20 cellular contexts compared by ENCODE assay signal in the genomic region with DNA sequence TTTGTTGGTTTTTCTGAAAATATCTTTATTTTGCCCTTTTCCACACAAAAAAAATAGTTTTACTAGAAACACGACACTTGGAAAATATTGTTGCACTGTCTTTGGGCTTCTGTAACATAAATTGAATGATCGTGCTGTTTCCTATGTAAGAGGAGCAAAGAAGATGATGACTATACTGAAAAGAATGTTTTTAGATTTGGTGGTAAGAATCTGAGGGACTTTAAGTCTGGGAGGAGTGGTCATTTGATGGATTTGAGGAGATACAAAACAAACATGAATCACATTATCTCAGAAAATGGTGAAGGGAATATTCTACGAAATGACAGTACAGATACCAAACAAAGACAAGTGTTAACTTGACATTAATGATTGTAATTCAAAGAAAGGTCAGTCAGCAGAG.
"Had no signal": no experiment of that assay in that cellular context is flagged by ENCODE, and none has a peak within 500 bp of the region (broad histone marks: within the 10 kb centered on the region; RNA-seq: fewer than 3 reads in every experiment).

No MANE protein-coding gene starts in this region.

- H3K27me3 Mint-ChIP-seq: activated naive CD8-positive, alpha-beta T cell treated with anti-CD3 and anti-CD28 coated beads, Interleukin-2, amount 50 U/mL, for 24 hours; activated T-helper 17 cell treated with anti-CD3 and anti-CD28 coated beads, Interleukin-2, amount 50 U/mL, for 72 hours had no signal

- H3K36me3 ChIP-seq: gastroesophageal sphincter, heart right ventricle, ovary, transverse colon, vagina had no signal

- H3K4me3 Mint-ChIP-seq: activated naive CD4-positive, alpha-beta T cell treated with anti-CD3 and anti-CD28 coated beads for 36 hours; activated naive CD8-positive, alpha-beta T cell treated with anti-CD3 and anti-CD28 coated beads, Interleukin-2, amount 50 U/mL, for 24 hours; activated T-helper 17 cell treated with anti-CD3 and anti-CD28 coated beads, Interleukin-2, amount 50 U/mL, for 72 hours had no signal

- ATAC-seq: activated naive CD8-positive, alpha-beta T cell treated with anti-CD3 and anti-CD28 coated beads, Interleukin-2, amount 50 U/mL, for 24 hours; activated T-helper 17 cell treated with anti-CD3 and anti-CD28 coated beads, Interleukin-2, amount 50 U/mL, for 72 hours; gastroesophageal sphincter; heart right ventricle; left colon; sciatic nerve; stimulated activated naive CD8-positive, alpha-beta T cell treated with anti-CD3 and anti-CD28 coated beads, Interleukin-15, Interleukin-2, amounts not matched to agents 100 U/mL and 50 U/mL, for 24 hours had no signal

- H3K27ac ChIP-seq: gastroesophageal sphincter, heart right ventricle, ovary, transverse colon, vagina had no signal

- H3K9me3 ChIP-seq: gastroesophageal sphincter, ovary, transverse colon, vagina had no signal

- H3K4me3 ChIP-seq: gastroesophageal sphincter, heart right ventricle, lung, ovary, transverse colon, vagina had no signal

- H3K27me3 ChIP-seq: gastroesophageal sphincter, heart right ventricle, ovary, transverse colon, vagina had no signal

- H3K27ac Mint-ChIP-seq: activated naive CD4-positive, alpha-beta T cell treated with anti-CD3 and anti-CD28 coated beads for 36 hours; activated naive CD8-positive, alpha-beta T cell treated with anti-CD3 and anti-CD28 coated beads, Interleukin-2, amount 50 U/mL, for 24 hours; activated T-helper 17 cell treated with anti-CD3 and anti-CD28 coated beads, Interleukin-2, amount 50 U/mL, for 72 hours had no signal

- H3K4me1 ChIP-seq: gastroesophageal sphincter, heart right ventricle, transverse colon, vagina had no signal

- DNase-seq: activated CD4-positive, CD25-positive, alpha-beta regulatory T cell treated with anti-CD3 and anti-CD28 coated beads, Interleukin-2, amount 50 U/mL, for 72 hours; activated naive CD4-positive, alpha-beta T cell treated with anti-CD3 and anti-CD28 coated beads for 36 hours; activated naive CD8-positive, alpha-beta T cell treated with anti-CD3 and anti-CD28 coated beads, Interleukin-2, amount 50 U/mL, for 24 hours; activated T-cell treated with anti-CD3 and anti-CD28 coated beads for 4 hours; central memory CD4-positive, alpha-beta T cell; cortex of kidney; effector CD8-positive, alpha-beta T cell; heart right ventricle; left colon; midbrain; ovary; stimulated activated CD4-positive, alpha-beta T cell treated with anti-CD3 and anti-CD28 coated beads, Interleukin-4, amount 100 ng/mL, for 1 hour; stimulated activated naive CD8-positive, alpha-beta T cell treated with anti-CD3 and anti-CD28 coated beads, Interleukin-15, Interleukin-2, amounts not matched to agents 100 U/mL and 50 U/mL, for 24 hours; T-helper 9 cell; transverse colon had no signal

- H3K4me1 Mint-ChIP-seq: activated naive CD8-positive, alpha-beta T cell treated with anti-CD3 and anti-CD28 coated beads, Interleukin-2, amount 50 U/mL, for 24 hours; activated T-helper 17 cell treated with anti-CD3 and anti-CD28 coated beads, Interleukin-2, amount 50 U/mL, for 72 hours had no signal
